ENCODE assay signal across 18 cellular contexts in the genomic region with DNA sequence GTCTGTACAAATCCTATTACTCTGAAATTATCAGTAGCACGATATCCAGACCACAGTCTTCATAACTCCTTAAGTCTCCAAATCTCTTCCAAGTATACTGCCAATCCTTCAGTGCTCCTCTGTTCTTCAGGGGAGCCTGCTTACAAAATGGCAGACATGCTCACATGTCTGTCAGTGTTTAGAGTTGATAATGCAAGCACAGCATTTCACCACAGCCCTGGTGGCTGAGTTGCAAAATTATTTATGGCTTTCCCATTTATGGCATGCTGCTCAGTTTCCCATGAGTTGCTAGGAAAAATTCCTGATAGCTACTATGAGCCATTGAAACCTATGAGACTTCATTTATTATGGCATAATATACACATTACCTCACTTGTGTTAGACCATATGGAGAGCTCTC.
"Had no signal": no experiment of that assay in that cellular context is flagged by ENCODE, and none has a peak within 500 bp of the region (broad histone marks: within the 10 kb centered on the region; RNA-seq: fewer than 3 reads in every experiment).

No MANE protein-coding gene starts in this region.

- DNase-seq: activated CD4-positive, alpha-beta T cell treated with anti-CD3 and anti-CD28 coated beads, Interleukin-2, amount 50 U/mL, for 4 hours; activated CD8-positive, alpha-beta memory T cell treated with anti-CD3 and anti-CD28 coated beads for 24 hours; activated CD8-positive, alpha-beta memory T cell treated with anti-CD3 and anti-CD28 coated beads, Interleukin-2, amount 50 U/mL, for 4 hours; activated T-cell treated with anti-CD3 and anti-CD28 coated beads, Interleukin-2, amount 50 U/mL, for 24 hours; adrenal gland; heart right ventricle; left colon; mesendoderm; mucosa of descending colon; naive B cell; nucleus accumbens; small intestine; stimulated activated CD4-positive, alpha-beta T cell treated with anti-CD3 and anti-CD28 coated beads, Interleukin-2, amount 100 ng/mL, for 24 hours; stomach; T-helper 1 cell had no signal

- H3K4me3 ChIP-seq: adrenal gland, cardiac muscle cell, heart right ventricle, mucosa of descending colon, stomach, suprapubic skin, tibial nerve had no signal
